1 cellular context compared by ENCODE assay signal in genomic region chr17:66175892-66176291, GRCh38.
A peak's percentile ranks its signal among the peaks of the same experiment; 100 is the strongest.
TF ChIP-seq lines count a peak whose summit lies in the region.

No MANE protein-coding gene starts in this region.

TF ChIP-seq in HEK293, 187 proteins besides CTCF, POLR2A, EP300 and RAD21 (continued from another document):
- TF ChIP-seq TSHZ1 (tag by site-specific recombination; IDR thresholded peaks at IDR 0.05; ENCODE audit: borderline replicate concordance) = peak; percentile 24; the same call in 1 of the 2 replicates
- peak; percentile 84 for TF ChIP-seq WT1 (tag by site-specific recombination; IDR thresholded peaks at IDR 0.05)
- no peak for TF ChIP-seq SALL2 (tag by site-specific recombination; IDR thresholded peaks at IDR 0.05; ENCODE audit: borderline replicate concordance)
- peak; percentile 30; the same call in 1 of the 2 replicates for TF ChIP-seq PRDM4 (tag by site-specific recombination; IDR thresholded peaks at IDR 0.05)
- TF ChIP-seq ZNF585B (tag by site-specific recombination; IDR thresholded peaks at IDR 0.05) = no peak
- TF ChIP-seq ZNF274 (IDR thresholded peaks at IDR 0.05; ENCODE audit: low read length) = no peak
- no peak for TF ChIP-seq ZNF274 (tag by site-specific recombination; IDR thresholded peaks at IDR 0.05; ENCODE audit: borderline replicate concordance)
- TF ChIP-seq EGR2 (tag by site-specific recombination; IDR thresholded peaks at IDR 0.05; ENCODE audit: low read depth) = no peak
- peak; percentile 44; the same call in 1 of the 2 replicates for TF ChIP-seq ZNF843 (tag by site-specific recombination; IDR thresholded peaks at IDR 0.05)
- TF ChIP-seq ZNF350 (tag by site-specific recombination; IDR thresholded peaks at IDR 0.05) = peak; percentile 76
- TF ChIP-seq ZNF146 (tag by site-specific recombination; IDR thresholded peaks at IDR 0.05) = no peak
- peak; percentile 88 for TF ChIP-seq PRDM6 (tag by site-specific recombination; IDR thresholded peaks at IDR 0.05)
- TF ChIP-seq ZNF394 (tag by site-specific recombination; IDR thresholded peaks at IDR 0.05; ENCODE audit: borderline replicate concordance) = no peak
- TF ChIP-seq ZNF629 (tag by site-specific recombination; IDR thresholded peaks at IDR 0.05) = no peak
- no peak for TF ChIP-seq MEIS1 (CRISPR knock-in tag; IDR thresholded peaks at IDR 0.05; ENCODE audit: borderline replicate concordance)
- no peak for TF ChIP-seq REST (tag by site-specific recombination; IDR thresholded peaks at IDR 0.05)
